Comparison of ENCODE assay signal across 8 cellular contexts in the genomic region with DNA sequence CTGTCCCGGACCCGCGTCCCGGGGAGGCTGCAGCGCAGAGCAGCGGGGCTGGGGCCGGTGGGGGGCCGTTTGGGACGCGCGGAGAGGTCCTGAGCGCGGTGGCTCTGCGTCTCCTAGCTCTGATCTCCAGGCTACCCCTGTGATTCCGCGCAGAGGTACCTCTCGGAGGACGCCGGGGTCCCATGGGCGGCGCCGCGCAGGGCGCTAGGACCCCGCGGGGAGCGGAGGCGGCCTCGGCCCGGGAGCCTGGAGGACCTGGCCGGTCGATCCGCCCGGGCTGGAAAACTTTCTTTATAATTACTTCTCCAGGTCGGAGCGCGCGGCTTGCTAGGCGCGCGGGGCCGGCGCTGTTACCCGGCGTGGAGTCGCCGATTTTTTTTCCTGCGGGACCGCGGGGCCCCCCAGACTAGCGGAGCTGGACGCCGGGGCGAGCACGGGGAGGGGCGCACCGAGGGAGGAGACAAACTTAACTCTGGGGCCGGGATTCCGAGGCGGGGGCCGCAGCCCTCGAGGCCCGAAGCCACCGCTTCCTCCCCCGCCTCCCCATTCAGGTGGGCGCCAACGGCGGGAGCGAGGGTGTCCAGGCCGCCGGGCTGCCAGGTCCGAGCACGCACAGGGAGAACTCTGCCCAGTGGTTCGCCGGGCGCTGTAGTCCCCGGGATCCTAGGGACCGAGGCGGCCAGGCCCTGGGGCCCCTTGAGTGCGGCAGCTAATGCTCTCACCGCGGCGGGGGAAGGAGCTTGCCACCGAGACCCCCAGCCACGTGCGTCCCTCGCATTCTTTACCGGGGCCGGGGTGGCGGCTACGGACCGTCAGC. TPM values are rescaled to one million over a fixed set of nuclear protein-coding genes. Genes with fewer than 3 reads are reported as not detected.
DNase-seq lines count a peak whose midpoint lies in the region; ATAC-seq and TF ChIP-seq lines count a peak whose summit lies in the region.

No MANE protein-coding gene starts in this region.

- no peak for DNase-seq in activated CD4-positive, alpha-beta T cell treated with anti-CD3 and anti-CD28 coated beads, Interleukin-2, amount 10 ng/mL, durations not matched to agents 7 days and 5 days
- no peak for DNase-seq in activated CD4-positive, alpha-beta T cell treated with anti-CD3 and anti-CD28 coated beads, Interleukin-2, amount 50 U/mL, for 4 hours
- DNase-seq in HL-60 (ENCODE audit: low read depth in 1 of 2, low spot score in 1 of 2) = peak; percentile 43 to 55
- DNase-seq in WERI-Rb-1 = peak; percentile 54
- DNase-seq in fibroblast of pulmonary artery (ENCODE audit: low read depth) = peak; percentile 56
- DNase-seq in HuH-7 (ENCODE audit: low spot score) = no peak

- H3K36me3 ChIP-seq in WERI-Rb-1 = no peaks in the 10 kb centered on the region

- H3K9me3 ChIP-seq in WERI-Rb-1 (ENCODE audit: severe bottlenecking) = no peaks in the 10 kb centered on the region

- no peaks in the 10 kb centered on the region for H3K4me1 Mint-ChIP-seq in activated CD4-positive, alpha-beta T cell treated with anti-CD3 and anti-CD28 coated beads, Interleukin-2, amount 10 ng/mL, durations not matched to agents 7 days and 5 days
- peaks cover 26% of the 10 kb centered on the region for H3K4me1 Mint-ChIP-seq in nephron

- no peak overlapping the region for H3K27ac Mint-ChIP-seq in activated CD4-positive, alpha-beta T cell treated with anti-CD3 and anti-CD28 coated beads, Interleukin-2, amount 10 ng/mL, durations not matched to agents 7 days and 5 days
- H3K27ac Mint-ChIP-seq in nephron = peak overlapping the region in 1 of 3 experiments; percentile 69

- H3K27me3 Mint-ChIP-seq in activated CD4-positive, alpha-beta T cell treated with anti-CD3 and anti-CD28 coated beads, Interleukin-2, amount 10 ng/mL, durations not matched to agents 7 days and 5 days = peaks cover 47% of the 10 kb centered on the region
- H3K27me3 Mint-ChIP-seq in nephron (ENCODE audit: low read depth) = peaks cover 45% of the 10 kb centered on the region

- H3K36me3 Mint-ChIP-seq in activated CD4-positive, alpha-beta T cell treated with anti-CD3 and anti-CD28 coated beads, Interleukin-2, amount 10 ng/mL, durations not matched to agents 7 days and 5 days (ENCODE audit: low read depth) = no peaks in the 10 kb centered on the region
- no peaks in the 10 kb centered on the region for H3K36me3 Mint-ChIP-seq in nephron (ENCODE audit: low read depth)

- TF ChIP-seq CTCF in HL-60 (IDR thresholded peaks at IDR 0.05; ENCODE audit: insufficient read depth, low read length) = no peak
- TF ChIP-seq CTCF in WERI-Rb-1 (IDR thresholded peaks at IDR 0.05; ENCODE audit: low read depth, low read length) = no peak
- TF ChIP-seq CTCF in fibroblast of pulmonary artery (IDR thresholded peaks at IDR 0.05; ENCODE audit: low read length, missing control alignments) = no peak
- no peak for TF ChIP-seq CTCF in nephron (IDR thresholded peaks at IDR 0.05; ENCODE audit: unreplicated experiment in 3 of 3)

- peak overlapping the region; percentile 54 for H3K4me3 ChIP-seq in HL-60 (replicated peaks; ENCODE audit: insufficient read depth, low read length)
- peak overlapping the region; percentile 79 for H3K4me3 ChIP-seq in WERI-Rb-1 (ENCODE audit: low read depth, low read length)
- peak overlapping the region; percentile 59 for H3K4me3 ChIP-seq in fibroblast of pulmonary artery (replicated peaks; ENCODE audit: low read depth, low read length)

- CTCF ChIA-PET in activated CD4-positive, alpha-beta T cell treated with anti-CD3 and anti-CD28 coated beads, Interleukin-2, amount 10 ng/mL, durations not matched to agents 7 days and 5 days (lab: Charles Lee) = interaction anchor here (0.9 to 1.3 kb wide), 3 partner anchors 15 to 475 kb away, joined by 3 to 4 read pairs (median 3); no protein-coding TSS in a partner anchor

- POLR2A ChIA-PET in activated CD4-positive, alpha-beta T cell treated with anti-CD3 and anti-CD28 coated beads, Interleukin-2, amount 10 ng/mL, durations not matched to agents 7 days and 5 days (lab: Charles Lee) = no interaction called here

- no peak for ATAC-seq in HG03571 (IDR thresholded peaks at IDR 0.05; ENCODE audit: unreplicated experiment)

- no peaks in the 10 kb centered on the region for H3K9me3 Mint-ChIP-seq in activated CD4-positive, alpha-beta T cell treated with anti-CD3 and anti-CD28 coated beads, Interleukin-2, amount 10 ng/mL, durations not matched to agents 7 days and 5 days
- no peaks in the 10 kb centered on the region for H3K9me3 Mint-ChIP-seq in nephron

- H3K27ac ChIP-seq in HL-60 (replicated peaks) = peak overlapping the region; percentile 93
- peak overlapping the region; percentile 77 for H3K27ac ChIP-seq in WERI-Rb-1

- H3K27me3 ChIP-seq in HL-60 (ENCODE audit: insufficient read depth, poor library complexity, severe bottlenecking) = no peaks in the 10 kb centered on the region
- H3K27me3 ChIP-seq in WERI-Rb-1 (ENCODE audit: insufficient read depth, low read depth, severe bottlenecking) = peaks cover 9% of the 10 kb centered on the region

- peak overlapping the region; percentile 30 for H3K4me3 Mint-ChIP-seq in activated CD4-positive, alpha-beta T cell treated with anti-CD3 and anti-CD28 coated beads, Interleukin-2, amount 10 ng/mL, durations not matched to agents 7 days and 5 days
- H3K4me3 Mint-ChIP-seq in nephron = peak overlapping the region; percentile 79 to 81 (median 81)

RNA-seq across cellular contexts. Expression of gene CEBPA, which starts 0.8 kb away (rescaled TPM):
- under 1 TPM; 0.10 TPM for total RNA-seq in activated CD4-positive, alpha-beta T cell treated with anti-CD3 and anti-CD28 coated beads, Interleukin-2, amount 10 ng/mL, durations not matched to agents 7 days and 5 days

Comparison
In these comparisons a context has a peak if more than half of its experiments do, and no peak if none do; other contexts are left out.
1. DNase-seq: peak in HL-60 (2 of 2), WERI-Rb-1 (single experiment) and fibroblast of pulmonary artery (single experiment); none in activated CD4-positive, alpha-beta T cell treated with anti-CD3 and anti-CD28 coated beads, Interleukin-2, amount 10 ng/mL, durations not matched to agents 7 days and 5 days (single experiment), activated CD4-positive, alpha-beta T cell treated with anti-CD3 and anti-CD28 coated beads, Interleukin-2, amount 50 U/mL, for 4 hours (0 of 2) and HuH-7 (single experiment).
2. Peak in every context shown above with its lines, with median percentiles within 50 percentile points of each other: H3K4me3 ChIP-seq.